Comparison of ENCODE assay signal across 17 cellular contexts in genomic region chr9:97601228-97601898, GRCh38. TPM values are rescaled to one million over a fixed set of nuclear protein-coding genes. Genes with fewer than 3 reads are reported as not detected.
DNase-seq lines count a peak whose midpoint lies in the region; ATAC-seq, FAIRE-seq and TF ChIP-seq lines count a peak whose summit lies in the region.
"Had no signal": no experiment of that assay in that cellular context is flagged by ENCODE, and none has a peak within 500 bp of the region (broad histone marks: within the 10 kb centered on the region; RNA-seq: fewer than 3 reads in every experiment).

No MANE protein-coding gene starts in this region.

- CTCF ChIA-PET in Caco-2 (lab: Charles Lee) = interaction anchor here (1.2 kb wide), 1 partner anchor 215 kb away, joined by 3 read pairs; no protein-coding TSS in a partner anchor

- H3K9me3 ChIP-seq in heart left ventricle = no peaks in the 10 kb centered on the region
- no peaks in the 10 kb centered on the region for H3K9me3 ChIP-seq in right cardiac atrium (ENCODE audit: control insufficient read depth, low read length)
- H3K9me3 ChIP-seq in psoas muscle = no peaks in the 10 kb centered on the region
- no peaks in the 10 kb centered on the region for H3K9me3 ChIP-seq in transverse colon
- H3K9me3 ChIP-seq in pancreas = no peaks in the 10 kb centered on the region
- no peaks in the 10 kb centered on the region for H3K9me3 ChIP-seq in Caco-2

- H3K4me1 ChIP-seq in heart left ventricle (peaks cover 0 to 56% (median 21%) of the 10 kb centered on the region in 12 donors), right cardiac atrium (ENCODE audit: control insufficient read depth, insufficient read depth, low read length) (peaks cover 9% of the 10 kb centered on the region), psoas muscle (peaks cover 71% of the 10 kb centered on the region), transverse colon (peaks cover 3 to 23% (median 14%) of the 10 kb centered on the region in 4 donors), pancreas (no peaks in the 10 kb centered on the region), Caco-2 (0 out of 2 replicates have a peak, but pooled peaks cover 3% of the 10 kb centered on the region)

- no peak overlapping the region for H3K4me3 ChIP-seq in heart left ventricle
- no peak overlapping the region for H3K4me3 ChIP-seq in right cardiac atrium (ENCODE audit: low read length)
- H3K4me3 ChIP-seq in psoas muscle = peak overlapping the region; percentile 7
- H3K4me3 ChIP-seq in transverse colon = no peak overlapping the region
- H3K4me3 ChIP-seq in pancreas = no peak overlapping the region
- H3K4me3 ChIP-seq in Caco-2 (ENCODE audit: low read depth, low read length) = no peak overlapping the region
- H3K4me3 ChIP-seq: GM12878 had no signal

- intact Hi-C loops in heart left ventricle (cut with DNase I) = loop anchor here in 4 of 10 donors (5.0 kb wide), 3 partner anchors 134 to 744 kb away; partner anchors contain the start of gene TDRD7 (in 1 of the 4)
- intact Hi-C loops in cardiac septum (cut with DNase I) = loop anchor here (10.0 kb wide), 1 partner anchor 747 kb away; the partner anchor contains the start of gene ZNF782
- intact Hi-C loops in right cardiac atrium (cut with DNase I) = loop anchor here in 1 of 4 donors (5.0 kb wide), 1 partner anchor 134 kb away; no protein-coding TSS in a partner anchor
- intact Hi-C loops in psoas muscle (cut with DNase I) = loop anchor here in 1 of 2 donors (5.0 kb wide), 2 partner anchors 34 to 134 kb away; no protein-coding TSS in a partner anchor
- intact Hi-C loops in transverse colon (cut with DNase I; ENCODE audit: low total_unique reads) = no loop called here
- intact Hi-C loops in pancreas (cut with DNase I) = no loop called here
- intact Hi-C loops in Caco-2 (cut with micrococcal nuclease; ENCODE audit: unreplicated experiment) = no loop called here

- H3K4me1 Mint-ChIP-seq in Caco-2 (ENCODE audit: low read depth, unreplicated experiment) = peaks cover 8% of the 10 kb centered on the region

- H3K36me3 ChIP-seq in heart left ventricle = peaks cover 0 to 75% (median 71%) of the 10 kb centered on the region in 9 donors
- peaks cover 12 to 74% of the 10 kb centered on the region in 2 donors for H3K36me3 ChIP-seq in psoas muscle (ENCODE audit: insufficient read depth in 1 of 2, low read depth in 1 of 2)
- peaks cover 0 to 42% (median 9%) of the 10 kb centered on the region in 4 donors for H3K36me3 ChIP-seq in transverse colon
- H3K36me3 ChIP-seq in pancreas = peaks cover 0 to 54% (median 18%) of the 10 kb centered on the region in 3 donors
- H3K36me3 ChIP-seq in Caco-2 (ENCODE audit: control insufficient read depth, insufficient read depth, low read length) = peaks cover 1% of the 10 kb centered on the region

- in situ Hi-C loops in transverse colon (cut with MboI; ENCODE audit: low pct_ligation_motif_present in 1 of 4, low pct_unique_long_range_greater_than_20kb in 1 of 4, low sequenced_read_pairs in 3 of 4) = loop anchor here in 3 of 4 donors (5.0 to 25.0 kb wide), 4 partner anchors 111 to 739 kb away; partner anchors contain the start of gene ZNF782 (in 3 of the 3)

- H3K27me3 ChIP-seq in heart left ventricle (no peaks in the 10 kb centered on the region), right cardiac atrium (ENCODE audit: control insufficient read depth, insufficient read depth) (no peaks in the 10 kb centered on the region), psoas muscle (ENCODE audit: insufficient read depth in 3 of 3, low read length in 2 of 3) (no peaks in the 10 kb centered on the region), transverse colon (no peaks in the 10 kb centered on the region), pancreas (no peaks in the 10 kb centered on the region), Caco-2 (replicated peaks; ENCODE audit: control insufficient read depth, insufficient read depth, low read length) (no peaks in the 10 kb centered on the region)

- TF ChIP-seq CTCF in heart left ventricle (IDR thresholded peaks at IDR 0.05) (no peak), psoas muscle (IDR thresholded peaks at IDR 0.05) (no peak), transverse colon (IDR thresholded peaks at IDR 0.05) (no peak), pancreas (IDR thresholded peaks at IDR 0.05) (no peak), Caco-2 (IDR thresholded peaks at IDR 0.05; ENCODE audit: insufficient read depth in 1 of 2, low read depth in 1 of 2, low read length in 1 of 2, severe bottlenecking in 1 of 2, unreplicated experiment in 1 of 2) (no peak)

- H3K9me3 Mint-ChIP-seq in Caco-2 (ENCODE audit: unreplicated experiment) = no peaks in the 10 kb centered on the region
- H3K9me3 Mint-ChIP-seq: CD4-positive, alpha-beta T cell; HFFc6 had no signal

- no peak for TF ChIP-seq EP300 in transverse colon (IDR thresholded peaks at IDR 0.05; ENCODE audit: low read depth)

- WGBS in heart left ventricle, 4 donors = 74 to 82% (median 79%) methylated on average over 7 of the region's 7 CpGs
- 80% methylated on average over 7 of the region's 7 CpGs for WGBS in right cardiac atrium
- 47 to 62% (median 52%) methylated on average over 7 of the region's 7 CpGs for WGBS in psoas muscle, 3 donors
- 40 to 85% methylated on average over 2 to 7 of the region's 7 CpGs for WGBS in transverse colon (ENCODE audit: low coverage in 1 of 2), 2 donors
- WGBS in pancreas, 2 donors = 86 to 88% methylated on average over 7 of the region's 7 CpGs

- peak; percentile 6 to 33 (median 21) for ATAC-seq in heart left ventricle
- ATAC-seq in right cardiac atrium = no peak
- ATAC-seq in psoas muscle = peak; percentile 79 to 83 (median 82)
- no peak for ATAC-seq in pancreas
- ATAC-seq: GM12878 had no signal

- H3K36me3 Mint-ChIP-seq in Caco-2 (ENCODE audit: insufficient read depth, unreplicated experiment) = peaks cover 30% of the 10 kb centered on the region

- no TSS peak for BruUV-seq in Caco-2 (replicated peaks; lab: Mats Ljungman, UMichigan)

- H3K27ac Mint-ChIP-seq in Caco-2 (ENCODE audit: unreplicated experiment) = no peak overlapping the region
- H3K27ac Mint-ChIP-seq: B cell; CD4-positive, alpha-beta T cell; HFFc6 had no signal

- FAIRE-seq in pancreas (lab: Jason Lieb, UNC) = no peak
- FAIRE-seq: A204.1, GM12878, GM18507 had no signal

- no peak for TF ChIP-seq POLR2A in heart left ventricle (IDR thresholded peaks at IDR 0.05)
- TF ChIP-seq POLR2A in transverse colon (IDR thresholded peaks at IDR 0.05) = no peak

- no peak overlapping the region for H3K4me3 Mint-ChIP-seq in Caco-2 (ENCODE audit: unreplicated experiment)
- H3K4me3 Mint-ChIP-seq: B cell; CD4-positive, alpha-beta T cell; HFFc6 had no signal

- DNase-seq in heart left ventricle (peak in 1 of 5 donors; percentile 36), cardiac septum (ENCODE audit: low spot score) (no peak), right cardiac atrium (no peak), psoas muscle (peak; percentile 39 to 84), transverse colon (no peak), pancreas (no peak), Caco-2 (no peak)
- no peak for DNase-seq in activated CD8-positive, alpha-beta memory T cell treated with anti-CD3 and anti-CD28 coated beads, Interleukin-2, amount 50 U/mL, for 48 hours
- DNase-seq: CD4-positive, alpha-beta T cell; DMS79; HCEC 1CT; HFFc6 had no signal

- POLR2A ChIA-PET in Caco-2 (lab: Charles Lee) = no interaction called here

- H3K27me3 Mint-ChIP-seq in Caco-2 (ENCODE audit: insufficient read depth, unreplicated experiment) = no peaks in the 10 kb centered on the region
- H3K27me3 Mint-ChIP-seq: B cell; CD4-positive, alpha-beta T cell had no signal

- peak overlapping the region in 10 of 12 donors; percentile 3 to 66 (median 44) for H3K27ac ChIP-seq in heart left ventricle
- peak overlapping the region; percentile 70 for H3K27ac ChIP-seq in right cardiac atrium (ENCODE audit: low read length)
- H3K27ac ChIP-seq in psoas muscle = peak overlapping the region; percentile 89
- H3K27ac ChIP-seq in transverse colon = peak overlapping the region; percentile 2 to 70 (median 50)
- H3K27ac ChIP-seq in pancreas = no peak overlapping the region
- H3K27ac ChIP-seq: HL-60 had no signal

RNA-seq across cellular contexts. Expression of gene TSTD2, which starts 31.8 kb away (rescaled TPM):
- 10 to 100 TPM; 16.5 to 32.9 (median 22.4) TPM for total RNA-seq in heart left ventricle
- 10 to 100 TPM; 10.5 to 14.6 TPM for polyA plus RNA-seq in heart left ventricle
- total RNA-seq in cardiac septum = 20.8 TPM
- total RNA-seq in right cardiac atrium = 10 to 100 TPM; 19.4 to 29.5 (median 24.6) TPM
- 14.0 TPM for polyA plus RNA-seq in right cardiac atrium
- total RNA-seq in psoas muscle = 10 to 100 TPM; 17.1 to 22.9 (median 19.4) TPM
- 10 to 100 TPM; 16.2 to 22.7 (median 17.4) TPM for polyA plus RNA-seq in psoas muscle
- total RNA-seq in transverse colon = 10 to 100 TPM; 13.8 to 27.0 (median 20.3) TPM
- total RNA-seq in pancreas = 10 to 100 TPM in 2 of 6 donors, 1 to 10 TPM in 4; 7.8 to 12.7 (median 9.2) TPM
- 10 to 100 TPM; 10.3 to 16.8 TPM for polyA plus RNA-seq in pancreas
- total RNA-seq in Caco-2 (2022) = 20.7 and 21.4 TPM in 2 replicates

RNA-seq across cellular contexts. Expression of gene NCBP1, which starts 32.3 kb away (rescaled TPM):
- total RNA-seq in heart left ventricle = 10 to 100 TPM; 13.9 to 22.4 (median 19.7) TPM
- 10 to 100 TPM in 1 of 2 donors, 1 to 10 TPM in 1; 6.9 to 17.2 TPM for polyA plus RNA-seq in heart left ventricle
- total RNA-seq in cardiac septum = 18.5 TPM
- 10 to 100 TPM; 18.7 to 27.7 (median 19.6) TPM for total RNA-seq in right cardiac atrium
- polyA plus RNA-seq in right cardiac atrium = 10.3 TPM
- total RNA-seq in psoas muscle = 10 to 100 TPM; 14.6 to 22.1 (median 17.5) TPM
- 10 to 100 TPM in 2 of 3 donors, 1 to 10 TPM in 1; 7.1 to 11.8 (median 10.8) TPM for polyA plus RNA-seq in psoas muscle
- total RNA-seq in transverse colon = 10 to 100 TPM; 24.6 to 40.4 (median 30.6) TPM
- total RNA-seq in pancreas = 10 to 100 TPM; 10.7 to 17.4 (median 11.7) TPM
- polyA plus RNA-seq in pancreas = 1 to 10 TPM; 4.6 to 7.5 TPM
- total RNA-seq in Caco-2 (2022) = 59.7 and 66.9 TPM in 2 replicates

Comparison
In these comparisons a context has a peak if more than half of its experiments do, and no peak if none do; other contexts are left out.
1. ATAC-seq: peak in heart left ventricle (4 of 4) and psoas muscle (4 of 4); none in right cardiac atrium (0 of 2) and pancreas (0 of 4).
2. DNase-seq: peak in psoas muscle (2 of 2); none in cardiac septum (single experiment), right cardiac atrium (0 of 3), transverse colon (single experiment), activated CD8-positive, alpha-beta memory T cell treated with anti-CD3 and anti-CD28 coated beads, Interleukin-2, amount 50 U/mL, for 48 hours (single experiment), pancreas (0 of 6) and Caco-2 (0 of 2).
3. H3K27ac ChIP-seq: peak in heart left ventricle (10 of 12), right cardiac atrium (single experiment), psoas muscle (single experiment) and transverse colon (4 of 4); none in pancreas (0 of 4).